9 cellular contexts compared by ENCODE assay signal in the genomic region with DNA sequence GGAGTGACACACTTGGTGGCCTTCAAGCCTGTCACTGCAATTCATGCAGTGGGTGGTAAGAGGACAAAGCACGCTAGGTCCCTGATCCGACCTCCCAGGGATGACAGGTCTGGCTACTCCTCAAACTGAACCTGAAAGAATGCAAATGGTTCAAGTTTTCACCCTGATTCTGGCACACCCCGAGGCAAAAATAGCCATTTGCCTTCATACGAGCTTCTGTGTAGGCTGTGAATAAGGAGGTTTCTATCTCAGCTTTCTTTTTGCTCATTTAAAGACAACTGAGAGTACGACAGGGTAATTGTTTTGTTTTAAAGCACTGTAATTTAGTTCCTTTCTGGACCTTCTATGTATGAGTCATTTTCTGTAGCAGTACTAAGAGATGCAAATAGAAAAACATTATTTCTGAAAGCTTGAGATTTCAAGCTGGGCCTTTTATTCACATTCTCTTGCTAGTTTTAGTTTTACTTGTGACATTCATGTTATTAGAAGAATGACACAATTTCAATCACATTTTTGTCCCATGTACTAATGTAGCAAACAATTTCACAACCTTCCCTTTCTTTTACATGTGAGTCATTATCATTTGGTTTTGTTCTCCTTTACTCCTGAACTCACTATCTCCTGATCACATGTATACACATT. TPM values are rescaled to one million over a fixed set of nuclear protein-coding genes. Genes with fewer than 3 reads are reported as not detected.
A peak's percentile ranks its signal among the peaks of the same experiment; 100 is the strongest.
DNase-seq lines count a peak whose midpoint lies in the region; ATAC-seq lines count a peak whose summit lies in the region.
"Had no signal": no experiment of that assay in that cellular context is flagged by ENCODE, and none has a peak within 500 bp of the region (broad histone marks: within the 10 kb centered on the region; RNA-seq: fewer than 3 reads in every experiment).

No MANE protein-coding gene starts in this region.

- no peaks in the 10 kb centered on the region for H3K36me3 ChIP-seq in skeletal muscle satellite cell (ENCODE audit: insufficient read depth, low read length)

- H3K27me3 Mint-ChIP-seq in activated T-cell treated with anti-CD3 and anti-CD28 coated beads, Interleukin-2, amount 50 U/mL, for 4 hours (ENCODE audit: low read depth): no peaks in the 10 kb centered on the region
- no peaks in the 10 kb centered on the region for H3K27me3 Mint-ChIP-seq in T-helper 2 cell treated with Interferon-gamma antibody and Interleukin-4, amounts not matched to agents 5 μg/mL and 100 μg/mL, for 36 hours (ENCODE audit: low read depth)

- H3K4me1 Mint-ChIP-seq in activated T-cell treated with anti-CD3 and anti-CD28 coated beads, Interleukin-2, amount 50 U/mL, for 4 hours (ENCODE audit: low read depth): peaks cover 12% of the 10 kb centered on the region
- peaks cover 17% of the 10 kb centered on the region for H3K4me1 Mint-ChIP-seq in T-helper 2 cell treated with Interferon-gamma antibody and Interleukin-4, amounts not matched to agents 5 μg/mL and 100 μg/mL, for 36 hours (ENCODE audit: low read depth)

- peak overlapping the region; percentile 55 for H3K4me3 ChIP-seq in skeletal muscle satellite cell (ENCODE audit: low read length)

- DNase-seq in activated T-cell treated with anti-CD3 and anti-CD28 coated beads, Interleukin-2, amount 50 U/mL, for 4 hours: no peak
- DNase-seq in activated T-cell treated with anti-CD3 and anti-CD28 coated beads for 4 hours (no peak), RPMI8226 (no peak), UCSD-AML1 (lab: John Stamatoyannopoulos, UW; ENCODE audit: unreplicated experiment) (no peak)
- DNase-seq in T-helper 2 cell treated with Interferon-gamma antibody and Interleukin-4, amounts not matched to agents 5 μg/mL and 100 μg/mL, for 36 hours (ENCODE audit: low spot score): peak; percentile 42
- DNase-seq in activated effector memory CD4-positive, alpha-beta T cell treated with Interleukin-2 at 50 U/mL for 16 hours: no peak
- DNase-seq: DND-41 had no signal

- peak overlapping the region; percentile 42 for H3K9ac ChIP-seq in skeletal muscle satellite cell (ENCODE audit: low read depth, low read length)

- no peaks in the 10 kb centered on the region for H3K27me3 ChIP-seq in skeletal muscle satellite cell (ENCODE audit: control insufficient read depth, insufficient read depth, low read length)

- peaks cover 21% of the 10 kb centered on the region for H3K4me1 ChIP-seq in skeletal muscle satellite cell (ENCODE audit: control insufficient read depth, insufficient read depth, low read length)

- H3K27ac Mint-ChIP-seq in T-helper 2 cell treated with Interferon-gamma antibody and Interleukin-4, amounts not matched to agents 5 μg/mL and 100 μg/mL, for 36 hours: peak overlapping the region; percentile 7

- peak; percentile 88 for ATAC-seq in activated T-cell treated with anti-CD3 and anti-CD28 coated beads, Interleukin-2, amount 50 U/mL, for 4 hours
- ATAC-seq in HG02885 (IDR thresholded peaks at IDR 0.05; ENCODE audit: poor library complexity, unreplicated experiment): peak; percentile 91

- no peaks in the 10 kb centered on the region for H3K36me3 Mint-ChIP-seq in activated T-cell treated with anti-CD3 and anti-CD28 coated beads, Interleukin-2, amount 50 U/mL, for 4 hours (ENCODE audit: insufficient read depth)
- no peaks in the 10 kb centered on the region for H3K36me3 Mint-ChIP-seq in T-helper 2 cell treated with Interferon-gamma antibody and Interleukin-4, amounts not matched to agents 5 μg/mL and 100 μg/mL, for 36 hours (ENCODE audit: low read depth)

- peak overlapping the region; percentile 81 for H3K4me2 ChIP-seq in skeletal muscle satellite cell (ENCODE audit: low read length)

- H3K9me3 ChIP-seq in skeletal muscle satellite cell (replicated peaks; ENCODE audit: low read length): no peaks in the 10 kb centered on the region

- no peaks in the 10 kb centered on the region for H3K9me3 Mint-ChIP-seq in activated T-cell treated with anti-CD3 and anti-CD28 coated beads, Interleukin-2, amount 50 U/mL, for 4 hours
- H3K9me3 Mint-ChIP-seq in T-helper 2 cell treated with Interferon-gamma antibody and Interleukin-4, amounts not matched to agents 5 μg/mL and 100 μg/mL, for 36 hours: no peaks in the 10 kb centered on the region

- H3K4me3 Mint-ChIP-seq in activated T-cell treated with anti-CD3 and anti-CD28 coated beads, Interleukin-2, amount 50 U/mL, for 4 hours: no peak overlapping the region
- peak overlapping the region; percentile 5 for H3K4me3 Mint-ChIP-seq in T-helper 2 cell treated with Interferon-gamma antibody and Interleukin-4, amounts not matched to agents 5 μg/mL and 100 μg/mL, for 36 hours

RNA-seq across cellular contexts. Expression of a gene that starts 56.6 kb away (rescaled TPM):
- total RNA-seq in activated T-cell treated with anti-CD3 and anti-CD28 coated beads, Interleukin-2, amount 50 U/mL, for 4 hours: 10 to 100 TPM; 16.0 to 17.1 (median 16.0) TPM
- 14.9 and 22.8 TPM in 2 replicates for total RNA-seq in skeletal muscle satellite cell (2012; rRNA removed)
